In the genomic region with DNA sequence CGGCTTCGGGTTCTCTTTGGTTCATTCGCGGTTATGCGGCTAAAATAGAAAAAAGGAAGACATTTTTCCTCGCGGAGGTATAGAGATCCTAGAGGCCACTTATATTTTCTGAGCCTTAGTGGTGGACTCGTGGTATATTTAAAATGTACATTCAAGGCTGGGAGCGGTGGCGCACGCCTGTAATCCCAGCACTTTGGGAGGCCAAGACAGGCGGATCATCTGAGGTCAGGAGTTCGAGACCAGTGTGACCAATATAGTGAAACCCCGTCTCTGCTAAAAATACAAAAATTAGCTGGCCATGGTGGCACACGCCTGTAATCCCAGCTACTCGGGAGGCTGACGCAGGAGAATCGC, we compare ENCODE assay signal across 9 cellular contexts. TPM values are rescaled to one million over a fixed set of nuclear protein-coding genes. Genes with fewer than 3 reads are reported as not detected.
DNase-seq lines count a peak whose midpoint lies in the region; ATAC-seq and TF ChIP-seq lines count a peak whose summit lies in the region.
"Not testable (repeated sequence)": the region's sequence is repeated elsewhere in the genome, so short reads cannot be mapped to it uniquely, and the experiment has no call there.
"Had no signal": no experiment of that assay in that cellular context is flagged by ENCODE, and none has a peak within 500 bp of the region (broad histone marks: within the 10 kb centered on the region; RNA-seq: fewer than 3 reads in every experiment).

No MANE protein-coding gene starts in this region.

- H3K36me3 ChIP-seq in BJ (ENCODE audit: control insufficient read depth, insufficient read depth, low read length) = peaks cover 14% of the 10 kb centered on the region
- peaks cover 17% of the 10 kb centered on the region for H3K36me3 ChIP-seq in IMR-90 (ENCODE audit: control insufficient read depth, insufficient read depth, low read length)
- H3K36me3 ChIP-seq in SK-N-SH (replicated peaks in 1 of 2; ENCODE audit: control insufficient read depth in 1 of 2, insufficient read depth in 2 of 2, low read length in 1 of 2) = peaks cover 15 to 20% of the 10 kb centered on the region in 2 experiments
- peaks cover 11% of the 10 kb centered on the region for H3K36me3 ChIP-seq in cardiac muscle cell
- peaks cover 19 to 21% of the 10 kb centered on the region in 2 donors for H3K36me3 ChIP-seq in muscle layer of duodenum (ENCODE audit: control insufficient read depth in 1 of 2, insufficient read depth in 2 of 2, low read length in 2 of 2)
- H3K36me3 ChIP-seq in urinary bladder (ENCODE audit: insufficient read depth) = not testable (repeated sequence)

- H2BK15ac ChIP-seq in IMR-90 (ENCODE audit: low read depth, low read length) = not testable (repeated sequence)

- not testable (repeated sequence) for H3K9me3 ChIP-seq in IMR-90 (ENCODE audit: control insufficient read depth, insufficient read depth, low read length); SK-N-SH; cardiac muscle cell (ENCODE audit: low read depth); muscle layer of duodenum (ENCODE audit: control insufficient read depth in 1 of 2, low read length in 2 of 2)

- H2BK120ac ChIP-seq in IMR-90 (ENCODE audit: low read depth, low read length) = not testable (repeated sequence)

- POLR2A ChIA-PET in BJ (lab: Charles Lee) (interaction anchor here (1.0 kb wide), 1 partner anchor 10 kb away, joined by 3 read pairs; no protein-coding TSS in a partner anchor), SK-N-SH (lab: Yijun Ruan, JAX) (interaction anchor here (0.7 to 1.9 kb wide), 7 partner anchors 11 to 169 kb away, joined by 3 to 6 read pairs (median 5); a partner anchor contains a TSS)
- POLR2A ChIA-PET in IMR-90 (lab: Charles Lee; ENCODE audit: unreplicated experiment) = not testable (repeated sequence)

- not testable (repeated sequence) for H2BK20ac ChIP-seq in IMR-90 (ENCODE audit: low read depth, low read length)

- not testable (repeated sequence) for H3K27ac ChIP-seq in IMR-90 (ENCODE audit: insufficient read depth, low read length); cardiac muscle cell; muscle layer of duodenum (ENCODE audit: low read length); urinary bladder (ENCODE audit: low read depth)
- H3K27ac ChIP-seq in SK-N-SH (ENCODE audit: low read depth in 2 of 2, low read length in 1 of 2) = peak overlapping the region in 1 of 2 experiments; percentile 80; a peak in 2 of 4 replicates
- peak overlapping the region; percentile 54 to 85 for H3K27ac ChIP-seq in coronary artery

- TF ChIP-seq POLR2A in IMR-90 (IDR thresholded peaks at IDR 0.05; ENCODE audit: low read depth, low read length) = not testable (repeated sequence)

- peak overlapping the region; percentile 73 for H2AFZ ChIP-seq in IMR-90 (replicated peaks; ENCODE audit: low read length, poor library complexity)
- peak overlapping the region; percentile 73; the same call in 1 of the 2 replicates for H2AFZ ChIP-seq in SK-N-SH (ENCODE audit: low read depth)

- not testable (repeated sequence) for H3K23ac ChIP-seq in IMR-90 (ENCODE audit: low read depth, low read length)

- H3K18ac ChIP-seq in IMR-90 (ENCODE audit: low read depth, low read length) = not testable (repeated sequence)

- H3K79me1 ChIP-seq in IMR-90 (ENCODE audit: low read depth in 1 of 2, low read length in 2 of 2) = peaks cover 31 to 37% of the 10 kb centered on the region in 2 experiments

- H3F3A ChIP-seq in SK-N-SH (replicated peaks; ENCODE audit: insufficient read depth) = not testable (repeated sequence)

- TF ChIP-seq RAD21 in IMR-90 (IDR thresholded peaks at IDR 0.05; ENCODE audit: low read length); SK-N-SH (IDR thresholded peaks at IDR 0.05; ENCODE audit: low read length): not testable (repeated sequence)

- H4K5ac ChIP-seq in IMR-90 (ENCODE audit: low read depth, low read length) = not testable (repeated sequence)

- not testable (repeated sequence) for H3K56ac ChIP-seq in IMR-90 (ENCODE audit: extremely low read depth, insufficient read depth, low read length)

- H3K9me1 ChIP-seq in IMR-90 (ENCODE audit: insufficient read depth, low read length) = not testable (repeated sequence)

- H4K20me1 ChIP-seq in IMR-90 (ENCODE audit: insufficient read depth, low read length) (peaks cover 11% of the 10 kb centered on the region; the same call in 1 of the 2 replicates), SK-N-SH (ENCODE audit: insufficient read depth) (peaks cover 15% of the 10 kb centered on the region; the same call in 1 of the 2 replicates)

- H2AK5ac ChIP-seq in IMR-90 (ENCODE audit: low read depth, low read length) = not testable (repeated sequence)

- in situ Hi-C loops in IMR-90 (cut with MboI; ENCODE audit: low sequenced_read_pairs) = not testable (repeated sequence)

- H4K91ac ChIP-seq in IMR-90 (ENCODE audit: insufficient read depth, low read depth, low read length) = not testable (repeated sequence)

- H3K4me2 ChIP-seq in IMR-90 (ENCODE audit: low read depth, low read length) = peak overlapping the region; percentile 65
- peak overlapping the region; percentile 78; the same call in 1 of the 2 replicates for H3K4me2 ChIP-seq in SK-N-SH

- H4K8ac ChIP-seq in IMR-90 (ENCODE audit: low read depth in 2 of 2, low read length in 2 of 2) = not testable (repeated sequence)

- H3K27me3 ChIP-seq in BJ (ENCODE audit: control insufficient read depth, insufficient read depth, low read length); SK-N-SH (ENCODE audit: insufficient read depth); muscle layer of duodenum (ENCODE audit: low read depth, low read length): not testable (repeated sequence)
- H3K27me3 ChIP-seq in IMR-90 (ENCODE audit: control insufficient read depth, insufficient read depth, low read length) = peaks cover 11% of the 10 kb centered on the region
- H3K27me3 ChIP-seq in cardiac muscle cell = peaks cover 18% of the 10 kb centered on the region

- intact Hi-C loops in IMR-90 (cut with micrococcal nuclease) = not testable (repeated sequence)

- BruUV-seq in IMR-90 (replicated peaks; lab: Mats Ljungman, UMichigan) = not testable (repeated sequence)

- not testable (repeated sequence) for H3K4me1 ChIP-seq in IMR-90 (ENCODE audit: control insufficient read depth, insufficient read depth, low read length); cardiac muscle cell (ENCODE audit: low read depth); urinary bladder (ENCODE audit: insufficient read depth)
- H3K4me1 ChIP-seq in SK-N-SH (ENCODE audit: control insufficient read depth in 1 of 2, insufficient read depth in 2 of 2, low read depth in 1 of 2, low read length in 1 of 2) (peaks cover 3 to 11% of the 10 kb centered on the region in 2 experiments; a peak in 3 of 4 replicates), muscle layer of duodenum (ENCODE audit: control insufficient read depth in 1 of 2, insufficient read depth in 2 of 2, low read length in 2 of 2) (peaks cover 10 to 17% of the 10 kb centered on the region in 2 donors)

- H3K9ac ChIP-seq in IMR-90 (ENCODE audit: low read depth, low read length); SK-N-SH: not testable (repeated sequence)

- TF ChIP-seq CTCF in BJ (IDR thresholded peaks at IDR 0.05; ENCODE audit: insufficient read depth, low read depth, low read length); IMR-90 (conservative IDR thresholded peaks at IDR 0.05; ENCODE audit: low read depth, low read length); SK-N-SH (IDR thresholded peaks at IDR 0.05); coronary artery (IDR thresholded peaks at IDR 0.05); cardiac muscle cell (IDR thresholded peaks at IDR 0.05; ENCODE audit: low read depth, low read length): not testable (repeated sequence)

- dilution Hi-C loops in IMR-90 (cut with HindIII; ENCODE audit: low sequenced_read_pairs, unreplicated experiment) = not testable (repeated sequence)

- not testable (repeated sequence) for H2BK5ac ChIP-seq in IMR-90 (ENCODE audit: low read depth, low read length, poor library complexity, severe bottlenecking)

- peak overlapping the region; percentile 73 for H2AK9ac ChIP-seq in IMR-90 (replicated peaks; ENCODE audit: low read depth, low read length, poor library complexity)

- TF ChIP-seq EP300 in SK-N-SH (IDR thresholded peaks at IDR 0.05; ENCODE audit: borderline replicate concordance in 1 of 2, low read depth in 1 of 2, low read length in 1 of 2) = not testable (repeated sequence)

- not testable (repeated sequence) for H3K4ac ChIP-seq in IMR-90 (ENCODE audit: low read depth, low read length)

- 44% methylated on average over 7 of the region's 18 CpGs; no CpG with 5 or more reads in 1 of the 2 experiments for WGBS in IMR-90 (ENCODE audit: extremely low coverage in 2 of 2, insufficient read length in 1 of 2), 2 experiments
- WGBS in SK-N-SH (ENCODE audit: low lambda C conversion rate) = 32% methylated on average over 18 of the region's 18 CpGs
- 30% methylated on average over 18 of the region's 18 CpGs for WGBS in urinary bladder

- H3K4me3 ChIP-seq in BJ (ENCODE audit: low read depth, low read length) (peak overlapping the region; percentile 32), IMR-90 (ENCODE audit: insufficient read depth, low read depth, low read length) (peak overlapping the region; percentile 96; the same call in 1 of the 2 replicates), SK-N-SH (ENCODE audit: low read depth in 2 of 2, low read length in 1 of 2) (peak overlapping the region; percentile 20 to 51; a peak in 3 of 4 replicates), coronary artery (peak overlapping the region; percentile 77), cardiac muscle cell (peak overlapping the region; percentile 6), muscle layer of duodenum (ENCODE audit: low read depth in 1 of 2, low read length in 2 of 2) (peak overlapping the region; percentile 83 to 93), skeletal muscle cell (ENCODE audit: low read depth, low read length) (peak overlapping the region; percentile 37), urinary bladder (ENCODE audit: low read depth, low read length) (peak overlapping the region; percentile 24)

- peaks cover 39% of the 10 kb centered on the region for H3K79me2 ChIP-seq in SK-N-SH (ENCODE audit: insufficient read depth)

- not testable (repeated sequence) for H3K14ac ChIP-seq in IMR-90 (replicated peaks; ENCODE audit: low read depth, low read length)

- not testable (repeated sequence) for ATAC-seq in IMR-90 (ENCODE audit: low read depth)

- DNase-seq in BJ (ENCODE audit: low read depth); IMR-90; SK-N-SH; coronary artery (ENCODE audit: low spot score); cardiac muscle cell (ENCODE audit: low read depth in 1 of 2, low spot score in 1 of 2); skeletal muscle cell (ENCODE audit: low read depth): not testable (repeated sequence)

- CTCF ChIA-PET in BJ (lab: Yijun Ruan, JAX) = interaction anchor here (1.0 to 2.8 kb wide), 3 partner anchors 8 to 14 kb away, joined by 3 to 15 read pairs (median 11); a partner anchor contains a TSS
- CTCF ChIA-PET in IMR-90 (lab: Yijun Ruan, JAX) = interaction anchor here (1.4 kb wide), 1 partner anchor 9 kb away, joined by 3 read pairs; no protein-coding TSS in a partner anchor
- CTCF ChIA-PET in SK-N-SH (lab: Yijun Ruan, JAX) = interaction anchor here (1.1 to 2.3 kb wide), 6 partner anchors 10 to 493 kb away, joined by 3 to 13 read pairs (median 5); a partner anchor contains a TSS

- H3K9me2 ChIP-seq in SK-N-SH = not testable (repeated sequence)

RNA-seq across cellular contexts. Expression of a gene that starts 0.6 kb away (rescaled TPM):
- polyA plus RNA-seq in BJ (2011; rRNA removed) (89.2 and 109 TPM in 2 replicates), IMR-90 (2012; rRNA removed) (113 and 120 TPM in 2 replicates), SK-N-SH (2012; rRNA removed) (109 and 119 TPM in 2 replicates), cardiac muscle cell (52.5 and 57.7 TPM in 2 replicates), urinary bladder (49.1 TPM)
- 77.9 and 144 TPM in 2 replicates for polyA minus RNA-seq in BJ (2011; rRNA and poly(A)+ RNA removed)
- total RNA-seq in IMR-90 (2012; rRNA removed) (118 and 142 TPM in 2 replicates), cardiac muscle cell (49.1 and 56.3 TPM in 2 replicates), urinary bladder (29.1 TPM)
- polyA plus RNA-seq in IMR-90 (2012; cell fraction: cytosol; rRNA removed) = 91.4 and 114 TPM in 2 replicates
- polyA plus RNA-seq in IMR-90 (2012; cell fraction: nucleus; rRNA removed; ENCODE audit: low replicate concordance) = 98.2 and 133 TPM in 2 replicates
- 82.9 and 86.2 TPM in 2 replicates for polyA plus RNA-seq in SK-N-SH (2012; cell fraction: cytosol; rRNA removed)
- 119 and 123 TPM in 2 replicates for polyA plus RNA-seq in SK-N-SH (2012; cell fraction: nucleus; rRNA removed)

RNA-seq across cellular contexts. Expression of a gene that starts 14.6 kb away (rescaled TPM):
- 9.1 and 15.8 TPM in 2 replicates for polyA plus RNA-seq in BJ (2011; rRNA removed)
- polyA minus RNA-seq in BJ (2011; rRNA and poly(A)+ RNA removed) = 3.0 and 3.9 TPM in 2 replicates
- total RNA-seq in IMR-90 (2012; rRNA removed) = 0.56 and 1.3 TPM in 2 replicates
- 3.6 and 4.0 TPM in 2 replicates for polyA plus RNA-seq in IMR-90 (2012; rRNA removed)
- 4.2 and 4.4 TPM in 2 replicates for polyA plus RNA-seq in IMR-90 (2012; cell fraction: cytosol; rRNA removed)
- polyA plus RNA-seq in IMR-90 (2012; cell fraction: nucleus; rRNA removed; ENCODE audit: low replicate concordance) = 1.8 and 2.1 TPM in 2 replicates
- 4.1 and 4.5 TPM in 2 replicates for polyA plus RNA-seq in SK-N-SH (2012; rRNA removed)
- 1.8 and 2.9 TPM in 2 replicates for polyA plus RNA-seq in SK-N-SH (2012; cell fraction: cytosol; rRNA removed)
- polyA plus RNA-seq in SK-N-SH (2012; cell fraction: nucleus; rRNA removed) = 3.8 and 4.6 TPM in 2 replicates
- 6.1 and 6.6 TPM in 2 replicates for total RNA-seq in cardiac muscle cell
- 7.6 and 7.8 TPM in 2 replicates for polyA plus RNA-seq in cardiac muscle cell
- total RNA-seq in urinary bladder = 7.9 TPM
- 21.2 TPM for polyA plus RNA-seq in urinary bladder

RNA-seq across cellular contexts. Expression of a gene that starts 17.9 kb away (rescaled TPM):
- polyA plus RNA-seq in BJ (2011; rRNA removed) (not detected in 2 replicates), IMR-90 (2012; rRNA removed) (not detected in 2 replicates), SK-N-SH (2012; rRNA removed) (0.08 TPM in 1 of 2 replicates, not detected in the other), cardiac muscle cell (1.5 and 4.6 TPM in 2 replicates), urinary bladder (2.7 TPM)
- polyA minus RNA-seq in BJ (2011; rRNA and poly(A)+ RNA removed) = not detected in 2 replicates
- total RNA-seq in IMR-90 (2012; rRNA removed) (not detected in 2 replicates), cardiac muscle cell (0.32 and 2.9 TPM in 2 replicates), urinary bladder (0.63 TPM)
- 0.03 and 0.07 TPM in 2 replicates for polyA plus RNA-seq in IMR-90 (2012; cell fraction: cytosol; rRNA removed)
- polyA plus RNA-seq in IMR-90 (2012; cell fraction: nucleus; rRNA removed; ENCODE audit: low replicate concordance) = 0.15 TPM in 1 of 2 replicates, not detected in the other
- polyA plus RNA-seq in SK-N-SH (2012; cell fraction: cytosol; rRNA removed) = 0.01 TPM in 1 of 2 replicates, not detected in the other
- polyA plus RNA-seq in SK-N-SH (2012; cell fraction: nucleus; rRNA removed) = 0.29 and 0.31 TPM in 2 replicates

RNA-seq across cellular contexts. Expression of a gene that starts 43.2 kb away (rescaled TPM):
- polyA plus RNA-seq in BJ (2011; rRNA removed) (2.9 and 4.9 TPM in 2 replicates), IMR-90 (2012; rRNA removed) (5.7 and 7.8 TPM in 2 replicates), SK-N-SH (2012; rRNA removed) (2.8 and 2.9 TPM in 2 replicates), cardiac muscle cell (7.6 and 8.2 TPM in 2 replicates), urinary bladder (5.3 TPM)
- polyA minus RNA-seq in BJ (2011; rRNA and poly(A)+ RNA removed) = 1.7 and 1.9 TPM in 2 replicates
- total RNA-seq in IMR-90 (2012; rRNA removed) (6.8 and 6.9 TPM in 2 replicates), cardiac muscle cell (8.7 and 12.2 TPM in 2 replicates), urinary bladder (1.6 TPM)
- polyA plus RNA-seq in IMR-90 (2012; cell fraction: cytosol; rRNA removed) = 4.7 and 9.9 TPM in 2 replicates
- 2.5 and 5.2 TPM in 2 replicates for polyA plus RNA-seq in IMR-90 (2012; cell fraction: nucleus; rRNA removed; ENCODE audit: low replicate concordance)
- 1.7 and 2.9 TPM in 2 replicates for polyA plus RNA-seq in SK-N-SH (2012; cell fraction: cytosol; rRNA removed)
- 3.3 and 3.9 TPM in 2 replicates for polyA plus RNA-seq in SK-N-SH (2012; cell fraction: nucleus; rRNA removed)

RNA-seq across cellular contexts. Expression of a gene that starts 45.8 kb away (rescaled TPM):
- polyA plus RNA-seq in BJ (2011; rRNA removed) (0.05 and 0.09 TPM in 2 replicates), IMR-90 (2012; rRNA removed) (0.09 TPM in 1 of 2 replicates, not detected in the other), SK-N-SH (2012; rRNA removed) (not detected in 2 replicates), cardiac muscle cell (1.2 and 2.2 TPM in 2 replicates), urinary bladder (0.11 TPM)
- not detected in 2 replicates for polyA minus RNA-seq in BJ (2011; rRNA and poly(A)+ RNA removed)
- total RNA-seq in IMR-90 (2012; rRNA removed) (not detected in 2 replicates), cardiac muscle cell (2.4 and 4.7 TPM in 2 replicates), urinary bladder (1.2 TPM)
- polyA plus RNA-seq in IMR-90 (2012; cell fraction: cytosol; rRNA removed) = 0.08 and 0.23 TPM in 2 replicates
- 0.04 and 0.09 TPM in 2 replicates for polyA plus RNA-seq in IMR-90 (2012; cell fraction: nucleus; rRNA removed; ENCODE audit: low replicate concordance)
- polyA plus RNA-seq in SK-N-SH (2012; cell fraction: cytosol; rRNA removed) = not detected in 2 replicates
- not detected in 2 replicates for polyA plus RNA-seq in SK-N-SH (2012; cell fraction: nucleus; rRNA removed)
- total RNA-seq: HT-29 had no signal

Comparison
In these comparisons a context has a peak if more than half of its experiments do, and no peak if none do; other contexts are left out.
1. H3K4me3 ChIP-seq: peak in every context shown above with its lines; median percentile 96 in IMR-90; 88 in muscle layer of duodenum; 77 in coronary artery; 37 in skeletal muscle cell; 36 in SK-N-SH; 32 in BJ; 24 in urinary bladder; 6 in cardiac muscle cell.